ENCODE assay signal across 20 cellular contexts in the genomic region with DNA sequence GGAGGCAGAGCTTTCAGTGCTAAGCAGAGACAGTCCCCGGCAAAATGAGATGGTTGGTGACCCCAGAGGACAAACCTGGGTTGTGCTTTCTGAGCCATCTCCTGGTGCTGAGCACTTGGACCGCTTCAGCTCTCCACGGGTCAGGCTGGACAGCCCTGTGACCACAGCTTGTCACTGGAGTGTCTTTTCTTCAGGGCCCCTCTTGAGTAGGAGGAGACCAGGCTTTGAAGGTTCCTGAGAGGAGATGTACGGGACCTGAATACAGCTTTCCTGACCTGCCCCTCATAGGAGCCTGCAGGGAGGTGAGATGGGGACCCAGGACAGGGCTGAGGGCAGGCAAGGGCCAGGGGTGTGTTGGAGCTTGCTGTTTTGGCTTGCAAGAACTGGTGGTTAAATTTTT. TPM values are rescaled to one million over a fixed set of nuclear protein-coding genes. Genes with fewer than 3 reads are reported as not detected.
A peak's percentile ranks its signal among the peaks of the same experiment; 100 is the strongest.
DNase-seq lines count a peak whose midpoint lies in the region; ATAC-seq, FAIRE-seq and TF ChIP-seq lines count a peak whose summit lies in the region.
"Had no signal": no experiment of that assay in that cellular context is flagged by ENCODE, and none has a peak within 500 bp of the region (broad histone marks: within the 10 kb centered on the region; RNA-seq: fewer than 3 reads in every experiment).

No MANE protein-coding gene starts in this region.

- TF ChIP-seq EP300 in A549 (IDR thresholded peaks at IDR 0.05) = no peak

- H3K27ac ChIP-seq in A549 (peak overlapping the region; percentile 69 to 74), kidney (ENCODE audit: low read depth in 2 of 2, low read length in 2 of 2) (no peak overlapping the region), neural progenitor cell (no peak overlapping the region), esophagus squamous epithelium (peak overlapping the region in 1 of 4 donors; percentile 17)
- H3K27ac ChIP-seq in BLaER1 treated with 17β-estradiol and CSF1 and Interleukin-3, amounts not matched to agents 10 nM and 100 nM = no peak overlapping the region
- H3K27ac ChIP-seq: esophagus muscularis mucosa had no signal

- peaks cover 70% of the 10 kb centered on the region for H3K4me1 Mint-ChIP-seq in activated CD8-positive, alpha-beta T cell treated with anti-CD3 and anti-CD28 coated beads for 36 hours (ENCODE audit: low read depth)
- H3K4me1 Mint-ChIP-seq in neural progenitor cell = peaks cover 6% of the 10 kb centered on the region

- no peak overlapping the region for H3K9ac ChIP-seq in BLaER1 treated with 17β-estradiol and CSF1 and Interleukin-3, amounts not matched to agents 10 nM and 100 nM
- H3K9ac ChIP-seq in kidney (ENCODE audit: low read length in 2 of 2) (no peak overlapping the region), neural progenitor cell (no peak overlapping the region)
- H3K9ac ChIP-seq: SK-N-SH had no signal

- peak overlapping the region; percentile 49 for H3K4me3 Mint-ChIP-seq in activated CD8-positive, alpha-beta T cell treated with anti-CD3 and anti-CD28 coated beads for 36 hours
- H3K4me3 Mint-ChIP-seq in neural progenitor cell = no peak overlapping the region

- POLR2A ChIA-PET in A549 (lab: Yijun Ruan, JAX) = interaction anchor here (1.0 kb wide), 1 partner anchor 16 kb away, joined by 3 read pairs; no protein-coding TSS in a partner anchor
- POLR2A ChIA-PET in activated CD8-positive, alpha-beta T cell treated with anti-CD3 and anti-CD28 coated beads for 36 hours (lab: Charles Lee) = interaction anchor here (0.7 to 6.6 kb wide), 11 partner anchors 10 to 74 kb away, joined by 3 to 68 read pairs (median 4); partner anchors contain the start of gene CCDC102A

- intact Hi-C loops in activated CD8-positive, alpha-beta T cell treated with anti-CD3 and anti-CD28 coated beads for 36 hours (cut with micrococcal nuclease) = no loop called here
- intact Hi-C loops in kidney (cut with DNase I) (no loop called here), esophagus squamous epithelium (cut with DNase I) (no loop called here)

- H3K4me3 ChIP-seq in A549 (no peak overlapping the region), kidney (ENCODE audit: low read length in 2 of 2) (no peak overlapping the region), neural progenitor cell (no peak overlapping the region), esophagus squamous epithelium (no peak overlapping the region)
- no peak overlapping the region for H3K4me3 ChIP-seq in BLaER1 treated with 17β-estradiol and CSF1 and Interleukin-3, amounts not matched to agents 10 nM and 100 nM
- H3K4me3 ChIP-seq: esophagus muscularis mucosa had no signal

- peak overlapping the region; percentile 93 for H3K27ac Mint-ChIP-seq in activated CD8-positive, alpha-beta T cell treated with anti-CD3 and anti-CD28 coated beads for 36 hours
- H3K27ac Mint-ChIP-seq in neural progenitor cell = no peak overlapping the region

- TF ChIP-seq CTCF in A549 (IDR thresholded peaks at IDR 0.05) (no peak), kidney (IDR thresholded peaks at IDR 0.05; ENCODE audit: borderline replicate concordance, extremely low read depth, insufficient read depth) (no peak), neural progenitor cell (IDR thresholded peaks at IDR 0.05) (no peak), esophagus squamous epithelium (IDR thresholded peaks at IDR 0.05) (no peak)
- TF ChIP-seq CTCF in activated CD8-positive, alpha-beta T cell treated with anti-CD3 and anti-CD28 coated beads for 36 hours (IDR thresholded peaks at IDR 0.05) = no peak

- no peaks in the 10 kb centered on the region for H3K9me3 Mint-ChIP-seq in activated CD8-positive, alpha-beta T cell treated with anti-CD3 and anti-CD28 coated beads for 36 hours
- H3K9me3 Mint-ChIP-seq in neural progenitor cell = no peaks in the 10 kb centered on the region
- H3K9me3 Mint-ChIP-seq: CD4-positive, alpha-beta T cell had no signal

- DNase-seq in A549 (ENCODE audit: low read depth in 1 of 2, low spot score in 1 of 2) = no peak
- no peak for DNase-seq in activated CD8-positive, alpha-beta T cell treated with anti-CD3 and anti-CD28 coated beads for 36 hours
- DNase-seq in kidney = peak; percentile 38
- DNase-seq in neural progenitor cell (ENCODE audit: low spot score) = no peak
- no peak for DNase-seq in esophagus squamous epithelium (lab: John Stamatoyannopoulos, UW)
- DNase-seq in NCI-H2107 treated with DMSO at 0.1 percent for 48 hours (lab: John Stamatoyannopoulos, UW; ENCODE audit: unreplicated experiment) = no peak
- DNase-seq in stimulated activated CD4-positive, alpha-beta T cell treated with anti-CD3 and anti-CD28 coated beads, Interleukin-12 subunit alpha, Interleukin-12 subunit beta, amount 100 ng/mL, for 4 hours = no peak
- DNase-seq: activated CD4-positive, CD25-positive, alpha-beta regulatory T cell; CD4-positive, alpha-beta T cell; hippocampal formation; NCI-H1417 treated with DMSO at 0.1 percent for 48 hours; NCI-H226; SK-N-SH; stimulated activated CD4-positive, alpha-beta T cell treated with anti-CD3 and anti-CD28 coated beads, Interleukin-4, amount 100 ng/mL, for 1 hour had no signal

- H3K4me1 ChIP-seq in A549 (peaks cover 68% of the 10 kb centered on the region), kidney (ENCODE audit: control insufficient read depth in 1 of 2, insufficient read depth in 1 of 2, low read depth in 1 of 2, low read length in 2 of 2) (peaks cover 0 to 8% of the 10 kb centered on the region in 2 donors), neural progenitor cell (peaks cover 3% of the 10 kb centered on the region), esophagus squamous epithelium (peaks cover 0 to 13% (median 10%) of the 10 kb centered on the region in 3 donors)
- H3K4me1 ChIP-seq in BLaER1 treated with 17β-estradiol and CSF1 and Interleukin-3, amounts not matched to agents 10 nM and 100 nM = peaks cover 15 to 77% (median 70%) of the 10 kb centered on the region in 10 experiments

- ATAC-seq in A549 = peak; percentile 40 to 48; a peak in 5 of 6 replicates
- ATAC-seq in activated CD8-positive, alpha-beta T cell treated with anti-CD3 and anti-CD28 coated beads for 36 hours = no peak
- ATAC-seq: left lobe of liver had no signal

- no peaks in the 10 kb centered on the region for H3K36me3 Mint-ChIP-seq in activated CD8-positive, alpha-beta T cell treated with anti-CD3 and anti-CD28 coated beads for 36 hours (ENCODE audit: low read depth)
- no peaks in the 10 kb centered on the region for H3K36me3 Mint-ChIP-seq in neural progenitor cell

- H3K79me2 ChIP-seq in neural progenitor cell (ENCODE audit: low read depth) = no peaks in the 10 kb centered on the region

- TF ChIP-seq RAD21 in A549 (conservative IDR thresholded peaks at IDR 0.05 in 1 of 2, IDR thresholded peaks at IDR 0.05 in 1 of 2) = no peak

- H3K27me3 ChIP-seq in BLaER1 treated with 17β-estradiol and CSF1 and Interleukin-3, amounts not matched to agents 10 nM and 100 nM = no peaks in the 10 kb centered on the region; a peak in 1 of 22 replicates
- H3K27me3 ChIP-seq in neural progenitor cell (no peaks in the 10 kb centered on the region), esophagus squamous epithelium (no peaks in the 10 kb centered on the region)

- no peaks in the 10 kb centered on the region for H3K27me3 Mint-ChIP-seq in activated CD8-positive, alpha-beta T cell treated with anti-CD3 and anti-CD28 coated beads for 36 hours
- H3K27me3 Mint-ChIP-seq in neural progenitor cell (ENCODE audit: insufficient read depth, low read depth) = peaks cover 10% of the 10 kb centered on the region
- H3K27me3 Mint-ChIP-seq: CD4-positive, alpha-beta T cell had no signal

- H3K4me2 ChIP-seq in A549 (peak overlapping the region; percentile 64), neural progenitor cell (no peak overlapping the region)
- peak overlapping the region in 9 of 11 experiments; percentile 74 to 94 (median 81); a peak in 16 of 22 replicates for H3K4me2 ChIP-seq in BLaER1 treated with 17β-estradiol and CSF1 and Interleukin-3, amounts not matched to agents 10 nM and 100 nM
- H3K4me2 ChIP-seq: SK-N-SH had no signal

- no peaks in the 10 kb centered on the region for H4K20me1 ChIP-seq in BLaER1 treated with 17β-estradiol and CSF1 and Interleukin-3, amounts not matched to agents 10 nM and 100 nM
- H4K20me1 ChIP-seq in neural progenitor cell (ENCODE audit: low read depth) = no peaks in the 10 kb centered on the region

- TF ChIP-seq POLR2A in A549 (IDR thresholded peaks at IDR 0.05; ENCODE audit: low read length) (no peak), esophagus squamous epithelium (IDR thresholded peaks at IDR 0.05) (no peak)

- FAIRE-seq in A549 (lab: Jason Lieb, UNC) = no peak
- FAIRE-seq in kidney (lab: Jason Lieb, UNC) = no peak
- FAIRE-seq: colon had no signal

- no peaks in the 10 kb centered on the region for H3K36me3 ChIP-seq in BLaER1 treated with 17β-estradiol and CSF1 and Interleukin-3, amounts not matched to agents 10 nM and 100 nM
- no peaks in the 10 kb centered on the region for H3K36me3 ChIP-seq in kidney (ENCODE audit: control insufficient read depth in 1 of 2, insufficient read depth in 2 of 2, low read length in 2 of 2)
- H3K36me3 ChIP-seq in neural progenitor cell = no peaks in the 10 kb centered on the region
- no peaks in the 10 kb centered on the region for H3K36me3 ChIP-seq in esophagus squamous epithelium
- H3K36me3 ChIP-seq: esophagus muscularis mucosa had no signal

- no peaks in the 10 kb centered on the region for H3F3A ChIP-seq in neural progenitor cell (ENCODE audit: low read depth)

- CTCF ChIA-PET in A549 (lab: Yijun Ruan, JAX) = interaction anchor here (0.9 to 9.5 kb wide), 15 partner anchors 10 to 124 kb away, joined by 3 to 95 read pairs (median 8); partner anchors contain the start of genes ADGRG1 and KATNB1
- CTCF ChIA-PET in activated CD8-positive, alpha-beta T cell treated with anti-CD3 and anti-CD28 coated beads for 36 hours (lab: Charles Lee) = interaction anchor here (1.0 to 5.9 kb wide), 15 partner anchors 10 to 148 kb away, joined by 3 to 74 read pairs (median 10); partner anchors contain the start of genes ADGRG3, KATNB1 and POLR2C

- H3K9me3 ChIP-seq in A549 = no peaks in the 10 kb centered on the region
- no peaks in the 10 kb centered on the region for H3K9me3 ChIP-seq in BLaER1 treated with 17β-estradiol and CSF1 and Interleukin-3, amounts not matched to agents 10 nM and 100 nM (replicated peaks in 1 of 11)
- no peaks in the 10 kb centered on the region for H3K9me3 ChIP-seq in kidney (ENCODE audit: control insufficient read depth in 1 of 2, low read length in 2 of 2)
- no peaks in the 10 kb centered on the region for H3K9me3 ChIP-seq in neural progenitor cell (ENCODE audit: low read depth)
- H3K9me3 ChIP-seq in esophagus squamous epithelium = no peaks in the 10 kb centered on the region
- H3K9me3 ChIP-seq: esophagus muscularis mucosa, SK-N-SH had no signal

- H2AFZ ChIP-seq in neural progenitor cell (replicated peaks) = no peak overlapping the region

- 73% methylated on average over 4 of the region's 4 CpGs for WGBS in A549 (ENCODE audit: missing lambda C conversion rate)
- WGBS in esophagus squamous epithelium, 2 donors = 80 to 86% methylated on average over 2 of the region's 4 CpGs

RNA-seq across cellular contexts. Expression of gene ADGRG1, which starts 17.8 kb away (rescaled TPM):
- polyA plus RNA-seq in A549 (2011; rRNA removed) = 28.3 and 37.7 TPM in 2 replicates
- 46.7 and 66.1 TPM in 2 replicates for polyA plus RNA-seq in A549 (2012; cell fraction: cytosol; rRNA removed)
- 102 and 106 TPM in 2 replicates for polyA plus RNA-seq in A549 (2012; cell fraction: nucleus; rRNA removed)
- polyA plus RNA-seq in A549 (2017; fragmentation: RNase III; extraction: RNeasy Plus Mini Kit Qiagen cat#74134 plus additional on column Dnase treatment) = 91.8 to 142 TPM (median 130 TPM) in 3 replicates
- polyA minus RNA-seq in A549 (2011; rRNA and poly(A)+ RNA removed) = 31.9 and 33.7 TPM in 2 replicates
- 1 to 10 TPM; 4.9 to 8.5 TPM for total RNA-seq in activated CD8-positive, alpha-beta T cell treated with anti-CD3 and anti-CD28 coated beads for 36 hours
- total RNA-seq in kidney = 351 TPM
- polyA plus RNA-seq in kidney (ENCODE audit: insufficient read depth, low read depth, low replicate concordance) = 188 TPM
- 8.0 and 17.5 TPM in 2 replicates for total RNA-seq in neural progenitor cell (ENCODE audit: low replicate concordance)
- 10 to 100 TPM; 37.0 to 65.5 (median 42.1) TPM for total RNA-seq in esophagus squamous epithelium

RNA-seq across cellular contexts. Expression of gene ADGRG3, which starts 57.5 kb away (rescaled TPM):
- polyA plus RNA-seq in A549 (2011; rRNA removed) = 0.45 and 0.77 TPM in 2 replicates
- polyA plus RNA-seq in A549 (2012; cell fraction: cytosol; rRNA removed) = 0.17 and 0.22 TPM in 2 replicates
- 0.70 and 0.87 TPM in 2 replicates for polyA plus RNA-seq in A549 (2012; cell fraction: nucleus; rRNA removed)
- 0.17 to 0.34 TPM (median 0.25 TPM) in 3 replicates for polyA plus RNA-seq in A549 (2017; fragmentation: RNase III; extraction: RNeasy Plus Mini Kit Qiagen cat#74134 plus additional on column Dnase treatment)
- polyA minus RNA-seq in A549 (2011; rRNA and poly(A)+ RNA removed) = 0.41 and 1.2 TPM in 2 replicates
- not detected for total RNA-seq in activated CD8-positive, alpha-beta T cell treated with anti-CD3 and anti-CD28 coated beads for 36 hours
- 1.8 TPM for total RNA-seq in kidney
- 0.17 TPM for polyA plus RNA-seq in kidney (ENCODE audit: insufficient read depth, low read depth, low replicate concordance)
- not detected in 2 replicates for total RNA-seq in neural progenitor cell (ENCODE audit: low replicate concordance)
- 1 to 10 TPM in 3 of 4 donors, not detected in 1; 1.5 to 3.9 (median 2.1) TPM for total RNA-seq in esophagus squamous epithelium
- total RNA-seq: G401, myocyte had no signal
- polyA plus RNA-seq: SK-N-SH had no signal

Comparison
In these comparisons a context has a peak if more than half of its experiments do, and no peak if none do; other contexts are left out.
1. H3K27ac ChIP-seq: peak in A549 (2 of 2); none in BLaER1 treated with 17β-estradiol and CSF1 and Interleukin-3, amounts not matched to agents 10 nM and 100 nM (0 of 11), kidney (0 of 2) and neural progenitor cell (single experiment).